ENCODE assay signal across 1 cellular context in the genomic region with DNA sequence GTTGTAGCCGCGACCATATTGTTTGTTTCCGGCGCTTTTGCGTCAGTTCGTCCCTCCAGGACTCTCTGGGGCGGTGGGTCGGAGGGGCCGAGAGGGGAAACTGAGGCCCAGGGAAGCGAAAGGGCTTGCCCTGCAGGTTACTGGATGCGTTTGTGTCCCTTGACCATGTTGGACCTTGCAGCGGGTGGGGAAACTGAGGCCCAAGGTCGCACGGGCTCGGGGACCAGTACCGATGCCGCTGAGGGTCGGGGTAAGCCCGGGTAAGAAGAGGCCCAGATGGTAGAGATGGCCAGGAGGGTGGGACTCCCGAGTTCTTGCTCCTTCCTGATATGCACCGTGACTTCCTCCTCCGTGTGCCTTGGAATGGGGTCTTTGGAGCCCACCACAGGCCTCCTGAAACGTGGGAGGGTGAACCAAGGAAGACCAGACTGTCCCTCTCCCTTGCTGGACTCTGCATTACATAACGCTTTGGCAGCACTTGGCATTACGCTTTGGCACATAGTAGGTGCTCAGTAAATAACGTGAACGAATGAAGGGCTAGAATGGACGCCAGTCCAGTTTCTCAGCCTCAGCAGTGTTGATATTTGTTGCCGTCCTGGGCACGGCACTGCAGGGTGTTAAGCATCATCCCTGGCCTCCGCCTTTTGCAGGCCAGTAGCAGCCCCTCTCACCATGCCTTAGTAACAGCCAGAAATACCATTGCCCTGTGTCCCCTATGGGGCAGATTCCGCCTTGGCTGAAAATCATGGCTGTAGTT.
TF ChIP-seq lines count a peak whose summit lies in the region.

No MANE protein-coding gene starts in this region.

TF ChIP-seq in H1, 55 proteins besides CTCF, POLR2A, EP300 and RAD21:
- TF ChIP-seq KDM1A (IDR thresholded peaks at IDR 0.05; ENCODE audit: borderline replicate concordance, low read length), result no peak; the same call in 1 of the 2 replicates
- no peak for TF ChIP-seq CREB1 (IDR thresholded peaks at IDR 0.05)
- no peak for TF ChIP-seq TBP (IDR thresholded peaks at IDR 0.05; ENCODE audit: low read depth, low read length)
- 0 out of 2 replicates have a peak, but pooled peaks have one; percentile 50 for TF ChIP-seq CHD1 (IDR thresholded peaks at IDR 0.05; ENCODE audit: low read depth, low read length)
- TF ChIP-seq SP4 (IDR thresholded peaks at IDR 0.05; ENCODE audit: low read length), result no peak
- no peak for TF ChIP-seq POU5F1 (IDR thresholded peaks at IDR 0.05; ENCODE audit: low read depth, low read length)
- no peak for TF ChIP-seq CTBP2 (IDR thresholded peaks at IDR 0.05; ENCODE audit: borderline replicate concordance, insufficient read depth, insufficient read length, low read length)
- TF ChIP-seq CHD2 (IDR thresholded peaks at IDR 0.05; ENCODE audit: low read length), result no peak
- TF ChIP-seq RNF2 (IDR thresholded peaks at IDR 0.05; ENCODE audit: borderline replicate concordance, low read depth, low read length, missing control alignments, poor library complexity, severe bottlenecking), result no peak
- TF ChIP-seq, protein P1, sequence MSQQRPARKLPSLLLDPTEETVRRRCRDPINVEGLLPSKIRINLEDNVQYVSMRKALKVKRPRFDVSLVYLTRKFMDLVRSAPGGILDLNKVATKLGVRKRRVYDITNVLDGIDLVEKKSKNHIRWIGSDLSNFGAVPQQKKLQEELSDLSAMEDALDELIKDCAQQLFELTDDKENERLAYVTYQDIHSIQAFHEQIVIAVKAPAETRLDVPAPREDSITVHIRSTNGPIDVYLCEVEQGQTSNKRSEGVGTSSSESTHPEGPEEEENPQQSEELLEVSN (IDR thresholded peaks at IDR 0.05), result 0 out of 2 replicates have a peak, but pooled peaks have one; percentile 8
- TF ChIP-seq POLR2AphosphoS5 (IDR thresholded peaks at IDR 0.05; ENCODE audit: low read depth, low read length), result peak; percentile 48; the same call in 1 of the 2 replicates
- 0 out of 2 replicates have a peak, but pooled peaks have one; percentile 32 for TF ChIP-seq RBBP5 (IDR thresholded peaks at IDR 0.05; ENCODE audit: borderline replicate concordance, low read depth, low read length)
- TF ChIP-seq NRF1 (IDR thresholded peaks at IDR 0.05; ENCODE audit: low read depth, low read length), result no peak
- TF ChIP-seq, protein P2, sequence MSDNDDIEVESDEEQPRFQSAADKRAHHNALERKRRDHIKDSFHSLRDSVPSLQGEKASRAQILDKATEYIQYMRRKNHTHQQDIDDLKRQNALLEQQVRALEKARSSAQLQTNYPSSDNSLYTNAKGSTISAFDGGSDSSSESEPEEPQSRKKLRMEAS (IDR thresholded peaks at IDR 0.05), result 0 out of 2 replicates have a peak, but pooled peaks have one; percentile 16
- no peak for TF ChIP-seq HDAC6 (IDR thresholded peaks at IDR 0.05; ENCODE audit: low read depth, low read length)
- TF ChIP-seq KDM4A (IDR thresholded peaks at IDR 0.05; ENCODE audit: low read depth, low read length, severe bottlenecking), result no peak
- no peak for TF ChIP-seq EZH2 (IDR thresholded peaks at IDR 0.05; ENCODE audit: low read depth, low read length, severe bottlenecking)
